In the genomic region with DNA sequence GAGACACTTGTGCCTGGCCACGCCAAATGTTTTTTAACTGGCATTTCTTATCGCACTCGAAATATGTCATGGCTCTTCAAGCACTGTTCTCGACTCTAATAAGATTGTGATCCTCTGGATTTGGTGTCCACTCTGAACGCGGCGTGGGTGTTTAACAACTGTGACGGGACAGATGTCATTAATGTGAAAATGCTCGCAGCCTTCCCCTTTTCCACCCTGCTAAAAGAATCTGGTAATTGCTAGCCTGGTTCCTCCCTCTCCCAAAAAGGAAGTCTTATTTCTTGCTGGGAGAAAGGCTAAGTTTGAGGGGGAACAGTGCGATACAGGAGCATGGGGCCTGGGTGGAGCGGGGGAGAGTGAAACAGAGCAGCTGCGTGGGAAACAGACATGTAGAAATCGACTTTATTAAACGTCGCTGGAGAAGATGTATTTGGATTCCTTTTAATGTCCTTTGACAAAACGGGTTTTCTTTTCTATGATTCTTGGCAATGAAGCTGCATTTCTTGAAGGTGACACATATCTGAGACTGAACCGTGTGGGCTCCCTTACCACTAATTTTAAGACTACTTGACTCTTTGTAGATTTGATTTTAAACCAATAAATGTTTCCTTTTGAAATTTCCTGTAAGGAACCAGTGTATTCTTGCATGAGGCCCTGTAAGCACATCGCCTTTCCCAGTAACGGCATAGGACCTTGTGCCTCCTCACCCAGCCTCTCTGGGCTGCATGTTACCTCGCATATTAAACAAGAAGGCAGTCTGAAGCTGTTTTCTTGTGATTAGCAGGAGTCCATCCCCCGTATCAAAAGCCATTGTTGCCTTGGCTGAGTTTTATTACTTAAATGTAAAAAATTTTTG, we compare ENCODE assay signal across 12 cellular contexts. TPM values are rescaled to one million over a fixed set of nuclear protein-coding genes. Genes with fewer than 3 reads are reported as not detected.
A peak's percentile ranks its signal among the peaks of the same experiment; 100 is the strongest.
DNase-seq lines count a peak whose midpoint lies in the region; ATAC-seq and TF ChIP-seq lines count a peak whose summit lies in the region.
"Had no signal": no experiment of that assay in that cellular context is flagged by ENCODE, and none has a peak within 500 bp of the region (broad histone marks: within the 10 kb centered on the region; RNA-seq: fewer than 3 reads in every experiment).

No MANE protein-coding gene starts in this region.

- H3K27ac ChIP-seq in heart left ventricle = peak overlapping the region; percentile 73 to 90 (median 80)
- H3K27ac ChIP-seq: C4-2B, VCaP had no signal

- in situ Hi-C loops in astrocyte of the spinal cord (cut with HindIII; ENCODE audit: low sequenced_read_pairs) = no loop called here

- H3K36me3 ChIP-seq in heart left ventricle = peaks cover 0 to 2% (median 0%) of the 10 kb centered on the region in 9 donors

- intact Hi-C loops in heart left ventricle (cut with DNase I) = loop anchor here in 2 of 10 donors (5.0 kb wide), 1 partner anchor 69 kb away; no protein-coding TSS in a partner anchor

- peaks cover 0 to 50% (median 25%) of the 10 kb centered on the region in 12 donors for H3K4me1 ChIP-seq in heart left ventricle

- TF ChIP-seq CTCF in astrocyte of the spinal cord (IDR thresholded peaks at IDR 0.05; ENCODE audit: low read depth, low read length) = no peak
- no peak for TF ChIP-seq CTCF in heart left ventricle (IDR thresholded peaks at IDR 0.05)

- H3K9me3 ChIP-seq in heart left ventricle = no peaks in the 10 kb centered on the region

- peak; percentile 91 for DNase-seq in CD1c-positive myeloid dendritic cell (ENCODE audit: extremely low spot score)
- DNase-seq in astrocyte of the spinal cord (ENCODE audit: low read depth, low spot score) = peak; percentile 77
- peak in 2 of 5 donors; percentile 27 to 50 for DNase-seq in heart left ventricle
- DNase-seq in putamen (ENCODE audit: low spot score) = peak; percentile 56
- DNase-seq in SIG-M5 treated with dmso at 0.1 percent for 504 hours (lab: John Stamatoyannopoulos, UW; ENCODE audit: unreplicated experiment) = no peak
- no peak for DNase-seq in COLO668 (lab: John Stamatoyannopoulos, UW; ENCODE audit: unreplicated experiment)
- DNase-seq in DMS153 (lab: John Stamatoyannopoulos, UW) = no peak
- no peak for DNase-seq in NCI-H1694 (lab: John Stamatoyannopoulos, UW)
- DNase-seq: activated T-cell treated with anti-CD3 and anti-CD28 coated beads, Interleukin-2, amount 50 U/mL, for 48 hours had no signal

- 39 to 48% (median 45%) methylated on average over 21 of the region's 21 CpGs for WGBS in heart left ventricle, 4 donors

- ATAC-seq in heart left ventricle = peak; percentile 43 to 74 (median 68)

- TF ChIP-seq POLR2A in heart left ventricle (IDR thresholded peaks at IDR 0.05) = no peak

- no peaks in the 10 kb centered on the region for H3K27me3 ChIP-seq in heart left ventricle

- H3K4me3 ChIP-seq in astrocyte of the spinal cord (ENCODE audit: low read depth, low read length) (no peak overlapping the region), heart left ventricle (peak overlapping the region in 9 of 12 donors; percentile 12 to 44 (median 27))

RNA-seq across cellular contexts. Expression of a gene that starts 17.8 kb away (rescaled TPM):
- 100 to 1,000 TPM in 6 of 9 donors, 10 to 100 TPM in 3; 81.7 to 269 (median 140) TPM for total RNA-seq in heart left ventricle
- 100 to 1,000 TPM in 1 of 2 donors, 10 to 100 TPM in 1; 92.3 to 184 TPM for polyA plus RNA-seq in heart left ventricle

RNA-seq across cellular contexts. Expression of a gene that starts 51.5 kb away (rescaled TPM):
- total RNA-seq in heart left ventricle = 1 to 10 TPM in 4 of 9 donors, under 1 TPM in 2, not detected in 3; 0.48 to 2.3 (median 1.0) TPM
- polyA plus RNA-seq in heart left ventricle = 1 to 10 TPM in 1 of 2 donors, under 1 TPM in 1; 0.88 to 1.2 TPM
- total RNA-seq: HT-29 had no signal

Comparison
In these comparisons a context has a peak if more than half of its experiments do, and no peak if none do; other contexts are left out.
1. DNase-seq: peak in CD1c-positive myeloid dendritic cell (single experiment), astrocyte of the spinal cord (single experiment) and putamen (single experiment); none in SIG-M5 treated with dmso at 0.1 percent for 504 hours (single experiment), COLO668 (single experiment), DMS153 (single experiment) and NCI-H1694 (single experiment).